Comparison of ENCODE assay signal across 10 cellular contexts in genomic region chr17:57862410-57862989, GRCh38. TPM values are rescaled to one million over a fixed set of nuclear protein-coding genes. Genes with fewer than 3 reads are reported as not detected.
DNase-seq lines count a peak whose midpoint lies in the region; ATAC-seq and TF ChIP-seq lines count a peak whose summit lies in the region.
"Had no signal": no experiment of that assay in that cellular context is flagged by ENCODE, and none has a peak within 500 bp of the region (broad histone marks: within the 10 kb centered on the region; RNA-seq: fewer than 3 reads in every experiment).

No MANE protein-coding gene starts in this region.

- H3K4me3 ChIP-seq in colonic mucosa (peak overlapping the region; percentile 57), muscle layer of duodenum (ENCODE audit: low read depth in 1 of 2, low read length in 2 of 2) (peak overlapping the region; percentile 51 to 62)

- POLR2A ChIA-PET in activated naive CD8-positive, alpha-beta T cell treated with anti-CD3 and anti-CD28 coated beads, Interleukin-2, amount 10 ng/mL, durations not matched to agents 7 days and 5 days (lab: Charles Lee): interaction anchor here (1.5 kb wide), 1 partner anchor 13 kb away, joined by 4 read pairs; the partner anchor contains the start of gene MRPS23

- no peak for DNase-seq in activated naive CD8-positive, alpha-beta T cell treated with anti-CD3 and anti-CD28 coated beads, Interleukin-2, amount 10 ng/mL, durations not matched to agents 7 days and 5 days
- DNase-seq in activated naive CD8-positive, alpha-beta T cell treated with anti-CD3 and anti-CD28 coated beads, Interleukin-2, amount 50 U/mL, for 24 hours: no peak
- DNase-seq in colonic mucosa (no peak), type B pancreatic cell (ENCODE audit: extremely low spot score, unreplicated experiment) (no peak), GDM1 (lab: John Stamatoyannopoulos, UW) (no peak), NCI-H226 (no peak)
- DNase-seq: activated CD4-positive, alpha-beta T cell treated with anti-CD3 and anti-CD28 coated beads, Interleukin-2, amount 50 U/mL, for 4 hours; cerebellar nuclear complex had no signal

- H3K9ac ChIP-seq in colonic mucosa (ENCODE audit: low read depth in 2 of 2, low read length in 2 of 2): peak overlapping the region; percentile 44 to 81

- peaks cover 17% of the 10 kb centered on the region for H3K4me1 Mint-ChIP-seq in activated naive CD8-positive, alpha-beta T cell treated with anti-CD3 and anti-CD28 coated beads, Interleukin-2, amount 10 ng/mL, durations not matched to agents 7 days and 5 days
- H3K4me1 Mint-ChIP-seq in activated naive CD8-positive, alpha-beta T cell treated with anti-CD3 and anti-CD28 coated beads, Interleukin-2, amount 50 U/mL, for 24 hours: peaks cover 15% of the 10 kb centered on the region
- peaks cover 23% of the 10 kb centered on the region for H3K4me1 Mint-ChIP-seq in type B pancreatic cell (ENCODE audit: unreplicated experiment)

- H3K27ac ChIP-seq in colonic mucosa (peak overlapping the region; percentile 81), muscle layer of duodenum (ENCODE audit: low read length) (peak overlapping the region; percentile 60)

- intact Hi-C loops in colonic mucosa (cut with DNase I): no loop called here

- no peak for ATAC-seq in activated naive CD8-positive, alpha-beta T cell treated with anti-CD3 and anti-CD28 coated beads, Interleukin-2, amount 10 ng/mL, durations not matched to agents 7 days and 5 days (ENCODE audit: low read depth)
- no peak for ATAC-seq in activated naive CD8-positive, alpha-beta T cell treated with anti-CD3 and anti-CD28 coated beads, Interleukin-2, amount 50 U/mL, for 24 hours
- no peak for ATAC-seq in esophagus mucosa

- no peaks in the 10 kb centered on the region for H3K9me3 ChIP-seq in colonic mucosa
- H3K9me3 ChIP-seq in muscle layer of duodenum (ENCODE audit: control insufficient read depth in 1 of 2, low read length in 2 of 2): no peaks in the 10 kb centered on the region

- H3K9me3 Mint-ChIP-seq in activated naive CD8-positive, alpha-beta T cell treated with anti-CD3 and anti-CD28 coated beads, Interleukin-2, amount 10 ng/mL, durations not matched to agents 7 days and 5 days: no peaks in the 10 kb centered on the region
- no peaks in the 10 kb centered on the region for H3K9me3 Mint-ChIP-seq in activated naive CD8-positive, alpha-beta T cell treated with anti-CD3 and anti-CD28 coated beads, Interleukin-2, amount 50 U/mL, for 24 hours
- no peaks in the 10 kb centered on the region for H3K9me3 Mint-ChIP-seq in type B pancreatic cell

- peaks cover 12% of the 10 kb centered on the region for H3K4me1 ChIP-seq in colonic mucosa
- peaks cover 6 to 54% of the 10 kb centered on the region in 2 donors for H3K4me1 ChIP-seq in muscle layer of duodenum (ENCODE audit: control insufficient read depth in 1 of 2, insufficient read depth in 2 of 2, low read length in 2 of 2)

- H3K36me3 Mint-ChIP-seq in activated naive CD8-positive, alpha-beta T cell treated with anti-CD3 and anti-CD28 coated beads, Interleukin-2, amount 10 ng/mL, durations not matched to agents 7 days and 5 days: no peaks in the 10 kb centered on the region
- no peaks in the 10 kb centered on the region for H3K36me3 Mint-ChIP-seq in activated naive CD8-positive, alpha-beta T cell treated with anti-CD3 and anti-CD28 coated beads, Interleukin-2, amount 50 U/mL, for 24 hours (ENCODE audit: low read depth)
- peaks cover 17% of the 10 kb centered on the region for H3K36me3 Mint-ChIP-seq in type B pancreatic cell

- TF ChIP-seq CTCF in colonic mucosa (IDR thresholded peaks at IDR 0.05): no peak
- no peak for TF ChIP-seq CTCF in type B pancreatic cell (conservative IDR thresholded peaks at IDR 0.05)

- H3K27me3 Mint-ChIP-seq in activated naive CD8-positive, alpha-beta T cell treated with anti-CD3 and anti-CD28 coated beads, Interleukin-2, amount 10 ng/mL, durations not matched to agents 7 days and 5 days: peaks cover 46% of the 10 kb centered on the region
- peaks cover 33% of the 10 kb centered on the region for H3K27me3 Mint-ChIP-seq in activated naive CD8-positive, alpha-beta T cell treated with anti-CD3 and anti-CD28 coated beads, Interleukin-2, amount 50 U/mL, for 24 hours
- H3K27me3 Mint-ChIP-seq in type B pancreatic cell: peaks cover 9% of the 10 kb centered on the region

- H3K4me3 Mint-ChIP-seq in activated naive CD8-positive, alpha-beta T cell treated with anti-CD3 and anti-CD28 coated beads, Interleukin-2, amount 10 ng/mL, durations not matched to agents 7 days and 5 days: peak overlapping the region; percentile 16
- H3K4me3 Mint-ChIP-seq in activated naive CD8-positive, alpha-beta T cell treated with anti-CD3 and anti-CD28 coated beads, Interleukin-2, amount 50 U/mL, for 24 hours: no peak overlapping the region
- peak overlapping the region; percentile 76 for H3K4me3 Mint-ChIP-seq in type B pancreatic cell

- H3K36me3 ChIP-seq in colonic mucosa (no peaks in the 10 kb centered on the region), muscle layer of duodenum (ENCODE audit: control insufficient read depth in 1 of 2, insufficient read depth in 2 of 2, low read length in 2 of 2) (peaks cover 0 to 24% of the 10 kb centered on the region in 2 donors)

- no peaks in the 10 kb centered on the region for H3K27me3 ChIP-seq in colonic mucosa
- no peaks in the 10 kb centered on the region for H3K27me3 ChIP-seq in muscle layer of duodenum (ENCODE audit: low read depth, low read length)

- H3K27ac Mint-ChIP-seq in activated naive CD8-positive, alpha-beta T cell treated with anti-CD3 and anti-CD28 coated beads, Interleukin-2, amount 10 ng/mL, durations not matched to agents 7 days and 5 days: no peak overlapping the region
- no peak overlapping the region for H3K27ac Mint-ChIP-seq in activated naive CD8-positive, alpha-beta T cell treated with anti-CD3 and anti-CD28 coated beads, Interleukin-2, amount 50 U/mL, for 24 hours
- no peak overlapping the region for H3K27ac Mint-ChIP-seq in type B pancreatic cell

RNA-seq across cellular contexts. Expression of gene MRPS23, which starts 12.7 kb away (rescaled TPM):
- total RNA-seq in activated naive CD8-positive, alpha-beta T cell treated with anti-CD3 and anti-CD28 coated beads, Interleukin-2, amount 10 ng/mL, durations not matched to agents 7 days and 5 days: 10 to 100 TPM; 32.1 to 38.2 TPM
- total RNA-seq in colonic mucosa: 10 to 100 TPM; 19.3 to 43.6 TPM
- 35.5 and 46.9 TPM in 2 replicates for total RNA-seq in type B pancreatic cell (ENCODE audit: low replicate concordance)
- total RNA-seq in esophagus mucosa: 29.4 TPM
